1 cellular context compared by ENCODE assay signal in the genomic region with DNA sequence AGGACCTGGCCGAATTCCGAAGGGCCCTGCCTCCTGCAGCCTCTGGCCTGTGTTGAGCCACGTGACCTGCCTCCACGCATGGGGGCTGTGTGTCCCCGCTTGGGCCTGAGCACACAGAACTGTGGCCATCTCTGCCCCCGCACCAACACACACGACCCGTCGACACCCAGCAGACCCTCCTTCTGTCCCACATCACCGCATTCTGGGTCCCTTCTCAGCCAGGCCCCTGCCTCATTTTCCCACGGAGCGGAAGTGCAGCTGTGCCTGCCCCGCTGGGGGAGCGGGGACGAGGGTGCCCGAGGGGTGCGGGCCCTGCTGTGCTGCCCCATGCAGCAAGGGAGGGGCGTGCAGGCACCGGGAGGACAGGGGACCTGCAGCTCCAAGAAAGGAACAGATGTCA.
TF ChIP-seq lines count a peak whose summit lies in the region.

No MANE protein-coding gene starts in this region.

TF ChIP-seq in IMR-90, 13 proteins besides CTCF, POLR2A, EP300 and RAD21:
- TF ChIP-seq, protein P1, sequence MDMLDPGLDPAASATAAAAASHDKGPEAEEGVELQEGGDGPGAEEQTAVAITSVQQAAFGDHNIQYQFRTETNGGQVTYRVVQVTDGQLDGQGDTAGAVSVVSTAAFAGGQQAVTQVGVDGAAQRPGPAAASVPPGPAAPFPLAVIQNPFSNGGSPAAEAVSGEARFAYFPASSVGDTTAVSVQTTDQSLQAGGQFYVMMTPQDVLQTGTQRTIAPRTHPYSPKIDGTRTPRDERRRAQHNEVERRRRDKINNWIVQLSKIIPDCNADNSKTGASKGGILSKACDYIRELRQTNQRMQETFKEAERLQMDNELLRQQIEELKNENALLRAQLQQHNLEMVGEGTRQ (IDR thresholded peaks at IDR 0.05; ENCODE audit: low read depth, low read length) = no peak
- TF ChIP-seq, protein P2, sequence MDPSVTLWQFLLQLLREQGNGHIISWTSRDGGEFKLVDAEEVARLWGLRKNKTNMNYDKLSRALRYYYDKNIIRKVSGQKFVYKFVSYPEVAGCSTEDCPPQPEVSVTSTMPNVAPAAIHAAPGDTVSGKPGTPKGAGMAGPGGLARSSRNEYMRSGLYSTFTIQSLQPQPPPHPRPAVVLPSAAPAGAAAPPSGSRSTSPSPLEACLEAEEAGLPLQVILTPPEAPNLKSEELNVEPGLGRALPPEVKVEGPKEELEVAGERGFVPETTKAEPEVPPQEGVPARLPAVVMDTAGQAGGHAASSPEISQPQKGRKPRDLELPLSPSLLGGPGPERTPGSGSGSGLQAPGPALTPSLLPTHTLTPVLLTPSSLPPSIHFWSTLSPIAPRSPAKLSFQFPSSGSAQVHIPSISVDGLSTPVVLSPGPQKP (IDR thresholded peaks at IDR 0.05; ENCODE audit: borderline replicate concordance, low read depth, low read length) = no peak
- TF ChIP-seq RFX5 (IDR thresholded peaks at IDR 0.05; ENCODE audit: low read depth, low read length) (no peak), FOS (IDR thresholded peaks at IDR 0.05; ENCODE audit: low read depth, low read length) (no peak), NFE2L2 (IDR thresholded peaks at IDR 0.05; ENCODE audit: low read depth, low read length) (no peak), MAFK (IDR thresholded peaks at IDR 0.05; ENCODE audit: low read depth, low read length) (no peak), CEBPB (IDR thresholded peaks at IDR 0.05; ENCODE audit: low read depth, low read length) (no peak), BHLHE40 (IDR thresholded peaks at IDR 0.05; ENCODE audit: low read depth, low read length) (no peak), MXI1 (IDR thresholded peaks at IDR 0.05; ENCODE audit: borderline replicate concordance, low read depth, low read length) (no peak), MAZ (IDR thresholded peaks at IDR 0.05; ENCODE audit: borderline replicate concordance, low read depth, low read length) (no peak), CHD1 (IDR thresholded peaks at IDR 0.05; ENCODE audit: low read depth, low read length) (no peak), SMC3 (IDR thresholded peaks at IDR 0.05; ENCODE audit: low read depth, low read length) (no peak)
